ENCODE assay signal across 1 cellular context in the genomic region with DNA sequence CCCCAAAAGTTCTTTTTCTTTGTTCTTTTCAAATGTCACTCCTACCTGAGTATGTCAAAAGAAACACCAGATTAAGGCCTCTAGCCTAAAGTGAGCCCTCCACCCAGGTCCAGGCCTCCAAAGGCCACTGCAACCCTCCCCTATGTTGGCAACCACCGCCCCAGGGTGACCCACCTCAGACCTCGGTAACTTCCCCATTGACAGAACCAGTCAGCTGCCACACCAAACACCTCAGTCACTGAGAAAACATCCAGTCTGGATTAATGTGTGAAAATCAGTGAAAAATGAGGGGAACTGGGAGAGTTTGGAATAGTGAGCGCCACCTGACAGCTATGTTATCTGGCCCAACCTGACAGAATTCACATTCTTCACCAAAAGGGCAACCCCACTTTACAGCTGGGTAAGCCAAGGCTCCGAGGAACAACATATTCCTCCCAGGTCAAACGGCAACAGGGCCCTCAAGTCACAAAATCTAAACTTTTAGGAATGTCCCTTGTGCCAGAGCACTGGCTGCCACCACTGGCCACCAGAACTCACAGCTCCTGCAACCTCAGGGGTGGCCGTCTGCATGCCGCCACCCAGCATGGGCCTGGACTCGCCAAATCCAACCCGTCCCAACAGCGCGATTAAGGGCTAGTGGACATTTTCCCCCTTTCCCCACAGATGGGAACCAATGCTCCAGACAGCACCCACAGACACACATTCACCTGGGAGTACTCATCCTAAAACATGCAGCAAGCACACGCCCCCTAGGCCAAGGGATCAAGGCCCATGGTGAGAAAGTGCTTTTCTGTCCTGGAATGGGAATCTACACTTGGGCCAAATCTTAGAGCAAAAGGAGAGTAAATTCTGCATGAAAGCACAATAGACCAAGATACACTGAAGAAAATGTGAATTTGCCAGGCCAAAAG.
A peak's percentile ranks its signal among the peaks of the same experiment; 100 is the strongest.
TF ChIP-seq lines count a peak whose summit lies in the region.

No MANE protein-coding gene starts in this region.

TF ChIP-seq in HEK293, 187 proteins besides CTCF, POLR2A, EP300 and RAD21 (continued from another document):
- TF ChIP-seq, protein P1, sequence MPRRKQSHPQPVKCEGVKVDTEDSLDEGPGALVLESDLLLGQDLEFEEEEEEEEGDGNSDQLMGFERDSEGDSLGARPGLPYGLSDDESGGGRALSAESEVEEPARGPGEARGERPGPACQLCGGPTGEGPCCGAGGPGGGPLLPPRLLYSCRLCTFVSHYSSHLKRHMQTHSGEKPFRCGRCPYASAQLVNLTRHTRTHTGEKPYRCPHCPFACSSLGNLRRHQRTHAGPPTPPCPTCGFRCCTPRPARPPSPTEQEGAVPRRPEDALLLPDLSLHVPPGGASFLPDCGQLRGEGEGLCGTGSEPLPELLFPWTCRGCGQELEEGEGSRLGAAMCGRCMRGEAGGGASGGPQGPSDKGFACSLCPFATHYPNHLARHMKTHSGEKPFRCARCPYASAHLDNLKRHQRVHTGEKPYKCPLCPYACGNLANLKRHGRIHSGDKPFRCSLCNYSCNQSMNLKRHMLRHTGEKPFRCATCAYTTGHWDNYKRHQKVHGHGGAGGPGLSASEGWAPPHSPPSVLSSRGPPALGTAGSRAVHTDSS (tag by site-specific recombination; IDR thresholded peaks at IDR 0.05): no peak
- TF ChIP-seq ZNF530 (tag by site-specific recombination; IDR thresholded peaks at IDR 0.05; ENCODE audit: low read depth): no peak
- 0 out of 2 replicates have a peak, but pooled peaks have one; percentile 16 for TF ChIP-seq PRDM1 (tag by site-specific recombination; IDR thresholded peaks at IDR 0.05)
- no peak for TF ChIP-seq KLF7 (tag by site-specific recombination; IDR thresholded peaks at IDR 0.05; ENCODE audit: borderline replicate concordance)
- TF ChIP-seq ZNF132 (tag by site-specific recombination; IDR thresholded peaks at IDR 0.05; ENCODE audit: borderline replicate concordance): no peak
